In genomic region chr7:102524803-102525202, GRCh38 we compare ENCODE assay signal across 11 cellular contexts. TPM values are rescaled to one million over a fixed set of nuclear protein-coding genes. Genes with fewer than 3 reads are reported as not detected.
A peak's percentile ranks its signal among the peaks of the same experiment; 100 is the strongest.
DNase-seq lines count a peak whose midpoint lies in the region; ATAC-seq and TF ChIP-seq lines count a peak whose summit lies in the region.
"Not testable (repeated sequence)": the region's sequence is repeated elsewhere in the genome, so short reads cannot be mapped to it uniquely, and the experiment has no call there.
"Had no signal": no experiment of that assay in that cellular context is flagged by ENCODE, and none has a peak within 500 bp of the region (broad histone marks: within the 10 kb centered on the region; RNA-seq: fewer than 3 reads in every experiment).

No MANE protein-coding gene starts in this region.

- not testable (repeated sequence) for ATAC-seq in left lung
- ATAC-seq in natural killer cell treated with Interleukin-12 subunit alpha and Interleukin-12 subunit beta and Interleukin-15 and Interleukin-18, amount 100 ng/mL, for 72 hours, result peak; percentile 7 to 34
- peak; percentile 7 to 14 for ATAC-seq in stimulated activated naive B cell treated with anti-CD40 and anti-IgM and Interleukin-4, amounts not matched to agents 10 μg/mL and 1 μg/mL and 100 μg/mL, for 72 hours (replicated peaks)
- ATAC-seq in aorta (ENCODE audit: low FRiP score), result peak; percentile 3

- not testable (repeated sequence) for H3K27ac ChIP-seq in left lung; aorta (ENCODE audit: low read depth in 1 of 2, low read length in 2 of 2)

- H3K36me3 ChIP-seq in left lung; aorta (ENCODE audit: control insufficient read depth in 1 of 2, insufficient read depth in 2 of 2, low read length in 1 of 2): not testable (repeated sequence)

- H3K36me3 Mint-ChIP-seq in CD14-positive monocyte; activated CD4-positive, alpha-beta T cell treated with anti-CD3 and anti-CD28 coated beads, Interleukin-2, amount 10 ng/mL, durations not matched to agents 24 days and 14 days (ENCODE audit: low read depth); natural killer cell treated with Interleukin-12 subunit alpha and Interleukin-12 subunit beta and Interleukin-15 and Interleukin-18, amount 100 ng/mL, for 72 hours; stimulated activated naive B cell treated with anti-CD40 and anti-IgM and Interleukin-4, amounts not matched to agents 10 μg/mL and 1 μg/mL and 100 μg/mL, for 72 hours: not testable (repeated sequence)

- not testable (repeated sequence) for H3K4me3 ChIP-seq in left lung; aorta (ENCODE audit: low read length in 2 of 2)

- 38 to 65% methylated on average over 1 of the region's 2 CpGs for WGBS in aorta, 2 donors

- H3K27me3 ChIP-seq in left lung; aorta (ENCODE audit: control insufficient read depth in 1 of 2, insufficient read depth in 2 of 2, low read length in 1 of 2): not testable (repeated sequence)

- not testable (repeated sequence) for H3K9me3 Mint-ChIP-seq in CD14-positive monocyte; activated CD4-positive, alpha-beta T cell treated with anti-CD3 and anti-CD28 coated beads, Interleukin-2, amount 10 ng/mL, durations not matched to agents 24 days and 14 days; natural killer cell treated with Interleukin-12 subunit alpha and Interleukin-12 subunit beta and Interleukin-15 and Interleukin-18, amount 100 ng/mL, for 72 hours; stimulated activated naive B cell treated with anti-CD40 and anti-IgM and Interleukin-4, amounts not matched to agents 10 μg/mL and 1 μg/mL and 100 μg/mL, for 72 hours

- DNase-seq in CD14-positive monocyte (ENCODE audit: low spot score), result peak; percentile 42
- peak; percentile 54 for DNase-seq in activated CD4-positive, alpha-beta T cell treated with anti-CD3 and anti-CD28 coated beads, Interleukin-2, amount 10 ng/mL, durations not matched to agents 24 days and 14 days
- peak; percentile 55 for DNase-seq in activated effector memory CD4-positive, alpha-beta T cell treated with anti-CD3 and anti-CD28 coated beads, Interleukin-2, amount 50 U/mL, for 16 hours
- peak; percentile 74 for DNase-seq in cardiac septum (ENCODE audit: low spot score)
- DNase-seq in left lung, result peak; percentile 26 to 50
- not testable (repeated sequence) for DNase-seq in natural killer cell treated with Interleukin-12 subunit alpha and Interleukin-12 subunit beta and Interleukin-15 and Interleukin-18, amount 100 ng/mL, for 72 hours (ENCODE audit: low spot score); stimulated activated naive B cell treated with anti-CD40 and anti-IgM and Interleukin-4, amounts not matched to agents 10 μg/mL and 1 μg/mL and 100 μg/mL, for 72 hours
- peak; percentile 24 to 33 for DNase-seq in aorta

- not testable (repeated sequence) for H3K27me3 Mint-ChIP-seq in CD14-positive monocyte (ENCODE audit: low read depth in 3 of 3); activated CD4-positive, alpha-beta T cell treated with anti-CD3 and anti-CD28 coated beads, Interleukin-2, amount 10 ng/mL, durations not matched to agents 24 days and 14 days; natural killer cell treated with Interleukin-12 subunit alpha and Interleukin-12 subunit beta and Interleukin-15 and Interleukin-18, amount 100 ng/mL, for 72 hours; stimulated activated naive B cell treated with anti-CD40 and anti-IgM and Interleukin-4, amounts not matched to agents 10 μg/mL and 1 μg/mL and 100 μg/mL, for 72 hours

- intact Hi-C loops in CD14-positive monocyte (cut with micrococcal nuclease); activated CD4-positive, alpha-beta T cell treated with anti-CD3 and anti-CD28 coated beads, Interleukin-2, amount 10 ng/mL, durations not matched to agents 24 days and 14 days (cut with micrococcal nuclease); cardiac septum (cut with DNase I); left lung (cut with DNase I); aorta (cut with DNase I): not testable (repeated sequence)

- H3K27ac Mint-ChIP-seq in CD14-positive monocyte; activated CD4-positive, alpha-beta T cell treated with anti-CD3 and anti-CD28 coated beads, Interleukin-2, amount 10 ng/mL, durations not matched to agents 24 days and 14 days; natural killer cell treated with Interleukin-12 subunit alpha and Interleukin-12 subunit beta and Interleukin-15 and Interleukin-18, amount 100 ng/mL, for 72 hours; stimulated activated naive B cell treated with anti-CD40 and anti-IgM and Interleukin-4, amounts not matched to agents 10 μg/mL and 1 μg/mL and 100 μg/mL, for 72 hours: not testable (repeated sequence)

- H3K9me3 ChIP-seq in left lung; aorta (ENCODE audit: control insufficient read depth, low read length): not testable (repeated sequence)

- not testable (repeated sequence) for H3K4me1 Mint-ChIP-seq in CD14-positive monocyte; activated CD4-positive, alpha-beta T cell treated with anti-CD3 and anti-CD28 coated beads, Interleukin-2, amount 10 ng/mL, durations not matched to agents 24 days and 14 days; natural killer cell treated with Interleukin-12 subunit alpha and Interleukin-12 subunit beta and Interleukin-15 and Interleukin-18, amount 100 ng/mL, for 72 hours (ENCODE audit: low read depth in 2 of 2); stimulated activated naive B cell treated with anti-CD40 and anti-IgM and Interleukin-4, amounts not matched to agents 10 μg/mL and 1 μg/mL and 100 μg/mL, for 72 hours

- H3K4me1 ChIP-seq in left lung; aorta (ENCODE audit: control insufficient read depth in 1 of 2, insufficient read depth in 2 of 2, low read length in 2 of 2): not testable (repeated sequence)

- TF ChIP-seq CTCF in CD14-positive monocyte (IDR thresholded peaks at IDR 0.05); left lung (IDR thresholded peaks at IDR 0.05): not testable (repeated sequence)

- not testable (repeated sequence) for H3K4me3 Mint-ChIP-seq in CD14-positive monocyte; activated CD4-positive, alpha-beta T cell treated with anti-CD3 and anti-CD28 coated beads, Interleukin-2, amount 10 ng/mL, durations not matched to agents 24 days and 14 days; natural killer cell treated with Interleukin-12 subunit alpha and Interleukin-12 subunit beta and Interleukin-15 and Interleukin-18, amount 100 ng/mL, for 72 hours; stimulated activated naive B cell treated with anti-CD40 and anti-IgM and Interleukin-4, amounts not matched to agents 10 μg/mL and 1 μg/mL and 100 μg/mL, for 72 hours

RNA-seq across cellular contexts. Expression of gene RASA4B, which starts 7.2 kb away (rescaled TPM):
- polyA plus RNA-seq in CD14-positive monocyte (10 to 100 TPM in 1 of 2 donors, 1 to 10 TPM in 1; 6.3 to 20.1 TPM), aorta (10 to 100 TPM; 14.4 to 50.9 TPM)
- total RNA-seq in activated CD4-positive, alpha-beta T cell treated with anti-CD3 and anti-CD28 coated beads, Interleukin-2, amount 10 ng/mL, durations not matched to agents 24 days and 14 days, result 27.1 and 28.6 TPM in 2 replicates
- total RNA-seq in cardiac septum (6.3 TPM), left lung (10 to 100 TPM; 18.1 to 18.5 TPM), aorta (10 to 100 TPM; 44.1 to 81.9 TPM)
- total RNA-seq in natural killer cell treated with Interleukin-12 subunit alpha and Interleukin-12 subunit beta and Interleukin-15 and Interleukin-18, amount 100 ng/mL, for 72 hours, result 10 to 100 TPM in 1 of 2 donors, under 1 TPM in 1; 0.48 to 23.4 TPM

RNA-seq across cellular contexts. Expression of gene UPK3BL2, which starts 18.7 kb away (rescaled TPM):
- polyA plus RNA-seq in CD14-positive monocyte (under 1 TPM; 0.30 to 0.39 TPM), aorta (10 to 100 TPM in 1 of 2 donors, 1 to 10 TPM in 1; 4.0 to 27.5 TPM)
- total RNA-seq in activated CD4-positive, alpha-beta T cell treated with anti-CD3 and anti-CD28 coated beads, Interleukin-2, amount 10 ng/mL, durations not matched to agents 24 days and 14 days, result 14.1 and 19.2 TPM in 2 replicates
- total RNA-seq in cardiac septum (7.7 TPM), left lung (10 to 100 TPM; 12.7 to 22.0 TPM), aorta (10 to 100 TPM; 19.5 to 41.7 TPM)
- total RNA-seq in natural killer cell treated with Interleukin-12 subunit alpha and Interleukin-12 subunit beta and Interleukin-15 and Interleukin-18, amount 100 ng/mL, for 72 hours, result 100 to 1,000 TPM in 1 of 2 donors, 10 to 100 TPM in 1; 26.2 to 105 TPM

RNA-seq across cellular contexts. Expression of gene SPDYE2, which starts 26.2 kb away (rescaled TPM):
- polyA plus RNA-seq in CD14-positive monocyte, result not detected
- 0.19 TPM in 1 of 2 replicates, not detected in the other for total RNA-seq in activated CD4-positive, alpha-beta T cell treated with anti-CD3 and anti-CD28 coated beads, Interleukin-2, amount 10 ng/mL, durations not matched to agents 24 days and 14 days
- not detected for total RNA-seq in cardiac septum
- total RNA-seq in left lung, result not detected
- under 1 TPM in 1 of 2 donors, not detected in 1; 0.53 TPM for total RNA-seq in natural killer cell treated with Interleukin-12 subunit alpha and Interleukin-12 subunit beta and Interleukin-15 and Interleukin-18, amount 100 ng/mL, for 72 hours
- not detected for total RNA-seq in aorta
- polyA plus RNA-seq in aorta, result not detected
- total RNA-seq: H1, IMR-90 had no signal
- polyA plus RNA-seq: BJ, H1, IMR-90 had no signal

RNA-seq across cellular contexts. Expression of gene POLR2J, which starts 46.1 kb away (rescaled TPM):
- 100 to 1,000 TPM in 1 of 2 donors, 10 to 100 TPM in 1; 65.7 to 104 TPM for polyA plus RNA-seq in CD14-positive monocyte
- total RNA-seq in activated CD4-positive, alpha-beta T cell treated with anti-CD3 and anti-CD28 coated beads, Interleukin-2, amount 10 ng/mL, durations not matched to agents 24 days and 14 days, result 46.8 and 50.8 TPM in 2 replicates
- total RNA-seq in cardiac septum, result 58.7 TPM
- 10 to 100 TPM; 30.5 to 39.0 TPM for total RNA-seq in left lung
- 10 to 100 TPM; 56.9 to 57.6 TPM for total RNA-seq in natural killer cell treated with Interleukin-12 subunit alpha and Interleukin-12 subunit beta and Interleukin-15 and Interleukin-18, amount 100 ng/mL, for 72 hours
- 10 to 100 TPM; 29.6 to 35.9 TPM for total RNA-seq in aorta
- polyA plus RNA-seq in aorta, result 10 to 100 TPM; 90.0 to 92.9 TPM

RNA-seq across cellular contexts. Expression of gene POLR2J3, which starts 47.6 kb away (rescaled TPM):
- polyA plus RNA-seq in CD14-positive monocyte (10 to 100 TPM; 24.4 to 24.9 TPM), aorta (10 to 100 TPM; 35.4 to 64.7 TPM)
- total RNA-seq in activated CD4-positive, alpha-beta T cell treated with anti-CD3 and anti-CD28 coated beads, Interleukin-2, amount 10 ng/mL, durations not matched to agents 24 days and 14 days, result 49.3 and 50.9 TPM in 2 replicates
- total RNA-seq in cardiac septum (18.9 TPM), left lung (10 to 100 TPM; 21.6 to 43.4 TPM), aorta (10 to 100 TPM; 27.5 to 69.9 TPM)
- total RNA-seq in natural killer cell treated with Interleukin-12 subunit alpha and Interleukin-12 subunit beta and Interleukin-15 and Interleukin-18, amount 100 ng/mL, for 72 hours, result 100 to 1,000 TPM in 1 of 2 donors, 10 to 100 TPM in 1; 54.0 to 155 TPM
